Comparison of ENCODE assay signal across 1 cellular context in the genomic region with DNA sequence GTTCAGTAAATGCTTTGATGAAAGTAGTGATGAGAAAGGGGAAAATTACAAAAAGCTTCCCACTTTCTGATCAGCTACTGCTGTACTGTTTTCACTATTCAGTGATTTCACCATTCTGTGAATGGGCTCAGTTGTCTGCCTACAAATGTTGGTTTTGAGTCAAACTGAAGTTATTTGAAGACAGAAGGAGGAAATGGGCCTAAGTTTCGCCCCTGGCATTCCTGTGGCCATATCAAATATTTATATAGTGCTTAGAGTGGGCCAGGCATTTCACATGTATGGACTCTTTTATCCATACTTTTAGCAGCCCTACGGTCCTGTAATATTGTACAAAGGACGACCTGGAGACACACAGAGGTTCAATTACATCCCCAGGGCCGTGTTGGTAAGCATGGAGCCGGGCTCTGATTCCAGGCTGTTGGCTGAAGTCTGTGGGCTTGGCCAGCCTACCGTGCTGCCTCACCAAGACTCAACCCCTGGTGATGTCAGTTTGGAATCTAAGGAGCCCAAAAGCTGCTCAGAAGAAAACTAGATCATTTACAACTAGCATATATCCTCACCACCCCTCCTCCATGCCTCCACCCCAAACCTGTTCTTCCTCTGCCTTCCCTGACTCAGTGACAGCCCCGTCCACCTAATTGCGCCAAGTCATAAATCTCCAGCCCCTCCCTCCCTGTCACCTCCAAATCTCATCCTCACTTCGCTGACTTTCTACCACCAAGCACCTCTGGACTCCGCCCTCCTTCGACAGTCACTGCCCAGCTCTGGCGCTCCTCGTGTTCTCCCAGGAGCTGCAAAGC.
A peak's percentile ranks its signal among the peaks of the same experiment; 100 is the strongest.
TF ChIP-seq lines count a peak whose summit lies in the region.

No MANE protein-coding gene starts in this region.

TF ChIP-seq in GM12878, 131 proteins besides CTCF, POLR2A, EP300 and RAD21 (continued from another document):
- TF ChIP-seq, protein P1, sequence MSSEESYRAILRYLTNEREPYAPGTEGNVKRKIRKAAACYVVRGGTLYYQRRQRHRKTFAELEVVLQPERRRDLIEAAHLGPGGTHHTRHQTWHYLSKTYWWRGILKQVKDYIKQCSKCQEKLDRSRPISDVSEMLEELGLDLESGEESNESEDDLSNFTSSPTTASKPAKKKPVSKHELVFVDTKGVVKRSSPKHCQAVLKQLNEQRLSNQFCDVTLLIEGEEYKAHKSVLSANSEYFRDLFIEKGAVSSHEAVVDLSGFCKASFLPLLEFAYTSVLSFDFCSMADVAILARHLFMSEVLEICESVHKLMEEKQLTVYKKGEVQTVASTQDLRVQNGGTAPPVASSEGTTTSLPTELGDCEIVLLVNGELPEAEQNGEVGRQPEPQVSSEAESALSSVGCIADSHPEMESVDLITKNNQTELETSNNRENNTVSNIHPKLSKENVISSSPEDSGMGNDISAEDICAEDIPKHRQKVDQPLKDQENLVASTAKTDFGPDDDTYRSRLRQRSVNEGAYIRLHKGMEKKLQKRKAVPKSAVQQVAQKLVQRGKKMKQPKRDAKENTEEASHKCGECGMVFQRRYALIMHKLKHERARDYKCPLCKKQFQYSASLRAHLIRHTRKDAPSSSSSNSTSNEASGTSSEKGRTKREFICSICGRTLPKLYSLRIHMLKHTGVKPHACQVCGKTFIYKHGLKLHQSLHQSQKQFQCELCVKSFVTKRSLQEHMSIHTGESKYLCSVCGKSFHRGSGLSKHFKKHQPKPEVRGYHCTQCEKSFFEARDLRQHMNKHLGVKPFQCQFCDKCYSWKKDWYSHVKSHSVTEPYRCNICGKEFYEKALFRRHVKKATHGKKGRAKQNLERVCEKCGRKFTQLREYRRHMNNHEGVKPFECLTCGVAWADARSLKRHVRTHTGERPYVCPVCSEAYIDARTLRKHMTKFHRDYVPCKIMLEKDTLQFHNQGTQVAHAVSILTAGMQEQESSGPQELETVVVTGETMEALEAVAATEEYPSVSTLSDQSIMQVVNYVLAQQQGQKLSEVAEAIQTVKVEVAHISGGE (CRISPR knock-in tag; IDR thresholded peaks at IDR 0.05): no peak
- TF ChIP-seq, protein P2, sequence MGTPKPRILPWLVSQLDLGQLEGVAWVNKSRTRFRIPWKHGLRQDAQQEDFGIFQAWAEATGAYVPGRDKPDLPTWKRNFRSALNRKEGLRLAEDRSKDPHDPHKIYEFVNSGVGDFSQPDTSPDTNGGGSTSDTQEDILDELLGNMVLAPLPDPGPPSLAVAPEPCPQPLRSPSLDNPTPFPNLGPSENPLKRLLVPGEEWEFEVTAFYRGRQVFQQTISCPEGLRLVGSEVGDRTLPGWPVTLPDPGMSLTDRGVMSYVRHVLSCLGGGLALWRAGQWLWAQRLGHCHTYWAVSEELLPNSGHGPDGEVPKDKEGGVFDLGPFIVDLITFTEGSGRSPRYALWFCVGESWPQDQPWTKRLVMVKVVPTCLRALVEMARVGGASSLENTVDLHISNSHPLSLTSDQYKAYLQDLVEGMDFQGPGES (IDR thresholded peaks at IDR 0.05): no peak
- TF ChIP-seq IKZF2 (IDR thresholded peaks at IDR 0.05) (no peak), ZNF207 (IDR thresholded peaks at IDR 0.05; ENCODE audit: borderline replicate concordance) (no peak), MXI1 (IDR thresholded peaks at IDR 0.05; ENCODE audit: low read depth, low read length) (no peak), BCL11A (IDR thresholded peaks at IDR 0.05; ENCODE audit: low read depth, low read length) (no peak), SPI1 (IDR thresholded peaks at IDR 0.05; ENCODE audit: borderline replicate concordance, insufficient read depth, low read depth, low read length) (peak; percentile 18; the same call in 1 of the 2 replicates), PML (IDR thresholded peaks at IDR 0.05; ENCODE audit: low read length) (no peak), E4F1 (IDR thresholded peaks at IDR 0.05; ENCODE audit: borderline replicate concordance, partially characterized antibody) (no peak)
- TF ChIP-seq, protein P3, sequence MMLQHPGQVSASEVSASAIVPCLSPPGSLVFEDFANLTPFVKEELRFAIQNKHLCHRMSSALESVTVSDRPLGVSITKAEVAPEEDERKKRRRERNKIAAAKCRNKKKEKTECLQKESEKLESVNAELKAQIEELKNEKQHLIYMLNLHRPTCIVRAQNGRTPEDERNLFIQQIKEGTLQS (IDR thresholded peaks at IDR 0.05; ENCODE audit: borderline replicate concordance, extremely low read depth, low read depth, low read length): no peak
- TF ChIP-seq, protein P4, sequence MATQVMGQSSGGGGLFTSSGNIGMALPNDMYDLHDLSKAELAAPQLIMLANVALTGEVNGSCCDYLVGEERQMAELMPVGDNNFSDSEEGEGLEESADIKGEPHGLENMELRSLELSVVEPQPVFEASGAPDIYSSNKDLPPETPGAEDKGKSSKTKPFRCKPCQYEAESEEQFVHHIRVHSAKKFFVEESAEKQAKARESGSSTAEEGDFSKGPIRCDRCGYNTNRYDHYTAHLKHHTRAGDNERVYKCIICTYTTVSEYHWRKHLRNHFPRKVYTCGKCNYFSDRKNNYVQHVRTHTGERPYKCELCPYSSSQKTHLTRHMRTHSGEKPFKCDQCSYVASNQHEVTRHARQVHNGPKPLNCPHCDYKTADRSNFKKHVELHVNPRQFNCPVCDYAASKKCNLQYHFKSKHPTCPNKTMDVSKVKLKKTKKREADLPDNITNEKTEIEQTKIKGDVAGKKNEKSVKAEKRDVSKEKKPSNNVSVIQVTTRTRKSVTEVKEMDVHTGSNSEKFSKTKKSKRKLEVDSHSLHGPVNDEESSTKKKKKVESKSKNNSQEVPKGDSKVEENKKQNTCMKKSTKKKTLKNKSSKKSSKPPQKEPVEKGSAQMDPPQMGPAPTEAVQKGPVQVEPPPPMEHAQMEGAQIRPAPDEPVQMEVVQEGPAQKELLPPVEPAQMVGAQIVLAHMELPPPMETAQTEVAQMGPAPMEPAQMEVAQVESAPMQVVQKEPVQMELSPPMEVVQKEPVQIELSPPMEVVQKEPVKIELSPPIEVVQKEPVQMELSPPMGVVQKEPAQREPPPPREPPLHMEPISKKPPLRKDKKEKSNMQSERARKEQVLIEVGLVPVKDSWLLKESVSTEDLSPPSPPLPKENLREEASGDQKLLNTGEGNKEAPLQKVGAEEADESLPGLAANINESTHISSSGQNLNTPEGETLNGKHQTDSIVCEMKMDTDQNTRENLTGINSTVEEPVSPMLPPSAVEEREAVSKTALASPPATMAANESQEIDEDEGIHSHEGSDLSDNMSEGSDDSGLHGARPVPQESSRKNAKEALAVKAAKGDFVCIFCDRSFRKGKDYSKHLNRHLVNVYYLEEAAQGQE (IDR thresholded peaks at IDR 0.05; ENCODE audit: low read depth, low read length): no peak
